In the genomic region with DNA sequence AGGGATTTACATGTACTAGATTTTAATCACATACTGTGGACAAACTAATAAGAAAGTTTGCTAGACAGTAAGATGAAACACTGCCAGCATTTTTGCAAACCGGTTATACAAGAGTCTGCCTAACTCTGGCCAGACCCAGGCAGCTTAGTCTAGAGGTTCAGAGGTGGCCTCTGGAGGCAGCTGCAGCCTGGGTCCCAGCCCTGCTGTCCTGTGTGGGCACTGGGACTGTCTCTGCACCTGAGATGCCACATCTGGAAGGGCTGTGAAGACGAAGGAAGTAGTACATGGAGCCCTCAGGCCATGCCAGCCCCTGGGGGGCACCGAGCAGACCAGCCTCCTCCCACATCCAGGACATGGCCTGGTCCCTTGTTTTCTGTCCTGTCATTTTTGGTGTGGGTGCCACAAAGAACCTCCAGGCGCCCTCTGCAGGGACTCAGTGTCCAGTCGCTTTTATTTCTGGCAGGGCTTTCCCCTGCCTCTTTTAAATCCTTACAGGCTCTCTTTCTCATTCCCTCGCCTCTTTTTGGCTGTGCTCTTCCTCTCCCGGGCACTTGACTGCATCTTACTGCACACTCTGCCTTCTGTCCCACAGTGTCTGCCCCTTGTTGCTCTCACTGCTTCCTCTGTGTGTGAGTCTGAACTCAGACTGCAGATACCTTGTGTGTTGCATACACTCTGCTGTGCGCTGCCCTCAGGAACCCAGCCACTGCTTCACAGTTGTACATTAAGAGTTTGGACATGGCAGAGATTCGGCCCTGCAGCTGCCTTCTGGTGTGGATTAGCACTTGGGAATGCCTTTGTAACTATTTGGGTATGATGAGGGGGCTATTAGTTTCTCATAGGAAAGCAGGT, we compare ENCODE assay signal across 9 cellular contexts.
DNase-seq lines count a peak whose midpoint lies in the region; ATAC-seq and TF ChIP-seq lines count a peak whose summit lies in the region.
"Had no signal": no experiment of that assay in that cellular context is flagged by ENCODE, and none has a peak within 500 bp of the region (broad histone marks: within the 10 kb centered on the region; RNA-seq: fewer than 3 reads in every experiment).

No MANE protein-coding gene starts in this region.

- in situ Hi-C loops in astrocyte of the cerebellum (cut with HindIII; ENCODE audit: low sequenced_read_pairs) = no loop called here

- DNase-seq in COLO829 (ENCODE audit: low spot score) (peak; percentile 23), H7 (peak; percentile 82), Peyer's patch (peak; percentile 52 to 84 (median 72)), astrocyte of the cerebellum (ENCODE audit: low read depth) (no peak), iPS DF 4.7 (ENCODE audit: extremely low read depth, low spot score) (peak; percentile 11), spleen (peak; percentile 78)

- peak overlapping the region in 2 of 4 donors; percentile 41 to 50 for H3K27ac ChIP-seq in Peyer's patch
- H3K27ac ChIP-seq in spleen = no peak overlapping the region
- H3K27ac ChIP-seq: neutrophil had no signal

- intact Hi-C loops in spleen (cut with DNase I; ENCODE audit: low total_unique reads) = loop anchor here (10.0 kb wide), 1 partner anchor 283 kb away; no protein-coding TSS in a partner anchor

- no peak for ATAC-seq in GM21717 (IDR thresholded peaks at IDR 0.05; ENCODE audit: unreplicated experiment)
- no peak for ATAC-seq in GM18868 (IDR thresholded peaks at IDR 0.05; ENCODE audit: unreplicated experiment)

- H3K27me3 ChIP-seq in H7 (ENCODE audit: control insufficient read depth, insufficient read depth, low read length) (no peaks in the 10 kb centered on the region), Peyer's patch (no peaks in the 10 kb centered on the region), spleen (replicated peaks in 1 of 7) (no peaks in the 10 kb centered on the region)
- H3K27me3 ChIP-seq: neutrophil had no signal

- no peak for TF ChIP-seq POLR2A in Peyer's patch (IDR thresholded peaks at IDR 0.05)
- no peak for TF ChIP-seq POLR2A in spleen (IDR thresholded peaks at IDR 0.05)

- H3K4me3 ChIP-seq in H7 (ENCODE audit: insufficient read depth, low read depth, low read length) (no peak overlapping the region), Peyer's patch (no peak overlapping the region), astrocyte of the cerebellum (ENCODE audit: low read depth, low read length) (no peak overlapping the region), spleen (no peak overlapping the region)

- H3K4me1 ChIP-seq in Peyer's patch (peaks cover 0 to 10% (median 3%) of the 10 kb centered on the region in 4 donors), spleen (peaks cover 0 to 25% (median 10%) of the 10 kb centered on the region in 6 donors)

- no peaks in the 10 kb centered on the region for H3K9me3 ChIP-seq in Peyer's patch
- peaks cover 0 to 3% (median 0%) of the 10 kb centered on the region in 8 donors for H3K9me3 ChIP-seq in spleen
- H3K9me3 ChIP-seq: neutrophil had no signal

- H3K36me3 ChIP-seq in H7 (replicated peaks; ENCODE audit: control insufficient read depth, insufficient read depth, low read length) (no peaks in the 10 kb centered on the region), Peyer's patch (no peaks in the 10 kb centered on the region), spleen (peaks cover 0 to 27% (median 0%) of the 10 kb centered on the region in 6 donors)
- H3K36me3 ChIP-seq: neutrophil had no signal

- peak in 5 of 6 experiments; percentile 20 to 67 (median 65) for TF ChIP-seq CTCF in Peyer's patch (IDR thresholded peaks at IDR 0.05)
- peak; percentile 64 for TF ChIP-seq CTCF in astrocyte of the cerebellum (IDR thresholded peaks at IDR 0.05; ENCODE audit: low read depth, low read length, missing control alignments)
- TF ChIP-seq CTCF in spleen (IDR thresholded peaks at IDR 0.05 in 8 of 11, conservative IDR thresholded peaks at IDR 0.05 in 3 of 11) = peak in 9 of 11 experiments; percentile 20 to 73 (median 57)

- WGBS in spleen, 5 donors = 37 to 56% (median 53%) methylated on average over 9 of the region's 9 CpGs
